ENCODE assay signal across 18 cellular contexts in the genomic region with DNA sequence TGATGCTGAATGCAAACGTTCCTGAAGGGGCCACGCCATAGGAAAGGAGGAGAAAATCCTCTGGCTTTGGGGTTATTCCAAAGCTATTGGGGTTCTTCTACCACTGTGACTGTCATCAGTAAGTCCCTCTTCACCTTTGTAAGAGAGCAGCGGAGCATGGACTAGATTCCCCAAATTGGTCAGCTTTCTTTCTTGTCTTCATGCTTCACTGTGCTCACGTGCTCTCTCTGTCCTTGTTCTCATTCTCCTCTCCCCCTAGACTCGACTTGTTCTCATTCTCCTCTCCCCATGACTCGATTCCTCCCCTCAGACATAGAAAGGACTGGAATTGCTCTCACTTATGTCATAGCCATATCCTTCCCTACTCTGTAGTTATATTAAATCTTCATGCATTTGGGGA. TPM values are rescaled to one million over a fixed set of nuclear protein-coding genes. Genes with fewer than 3 reads are reported as not detected.
DNase-seq lines count a peak whose midpoint lies in the region; ATAC-seq and TF ChIP-seq lines count a peak whose summit lies in the region.
"Had no signal": no experiment of that assay in that cellular context is flagged by ENCODE, and none has a peak within 500 bp of the region (broad histone marks: within the 10 kb centered on the region; RNA-seq: fewer than 3 reads in every experiment).

No MANE protein-coding gene starts in this region.

- no peak overlapping the region for H3K4me3 Mint-ChIP-seq in WTC11
- H3K4me3 Mint-ChIP-seq in activated naive CD8-positive, alpha-beta T cell treated with anti-CD3 and anti-CD28 coated beads for 36 hours = no peak overlapping the region
- no peak overlapping the region for H3K4me3 Mint-ChIP-seq in immature natural killer cell
- H3K4me3 Mint-ChIP-seq: activated naive CD8-positive, alpha-beta T cell; H9 had no signal

- CTCF ChIA-PET in WTC11 (lab: Charles Lee) = no interaction called here

- no peak for TF ChIP-seq CTCF in WTC11 (IDR thresholded peaks at IDR 0.05)

- peaks cover 8% of the 10 kb centered on the region; the same call in 1 of the 2 replicates for H3K9me3 Mint-ChIP-seq in WTC11
- H3K9me3 Mint-ChIP-seq in activated naive CD8-positive, alpha-beta T cell treated with anti-CD3 and anti-CD28 coated beads for 36 hours = no peaks in the 10 kb centered on the region
- H3K9me3 Mint-ChIP-seq in immature natural killer cell = peaks cover 0 to 2% (median 0%) of the 10 kb centered on the region in 6 donors
- H3K9me3 Mint-ChIP-seq: H9 had no signal

- H3K27ac Mint-ChIP-seq in WTC11 = no peak overlapping the region
- H3K27ac Mint-ChIP-seq in activated naive CD8-positive, alpha-beta T cell treated with anti-CD3 and anti-CD28 coated beads for 36 hours = no peak overlapping the region
- H3K27ac Mint-ChIP-seq in immature natural killer cell = no peak overlapping the region
- H3K27ac Mint-ChIP-seq: activated naive CD8-positive, alpha-beta T cell had no signal

- DNase-seq in WTC11 (ENCODE audit: low spot score) (no peak), immature natural killer cell (no peak), retina (no peak)
- no peak for DNase-seq in activated naive CD8-positive, alpha-beta T cell treated with anti-CD3 and anti-CD28 coated beads for 36 hours
- DNase-seq: activated CD4-positive, alpha-beta T cell treated with anti-CD3 and anti-CD28 coated beads for 48 hours; Caco-2; H9; hippocampal formation; KBM-7; mucosa of descending colon; NCI-H1417; nucleus accumbens; stimulated activated CD4-positive, alpha-beta T cell treated with anti-CD3 and anti-CD28 coated beads, Interleukin-4, amount 100 ng/mL, for 24 hours had no signal

- H3K4me1 Mint-ChIP-seq in WTC11 (peaks cover 8% of the 10 kb centered on the region), immature natural killer cell (no peaks in the 10 kb centered on the region)
- no peaks in the 10 kb centered on the region for H3K4me1 Mint-ChIP-seq in activated naive CD8-positive, alpha-beta T cell treated with anti-CD3 and anti-CD28 coated beads for 36 hours

- ATAC-seq in GM18511 (IDR thresholded peaks at IDR 0.05; ENCODE audit: unreplicated experiment) (peak; percentile 70), GM21360 (IDR thresholded peaks at IDR 0.05; ENCODE audit: unreplicated experiment) (peak; percentile 98), HG02870 (IDR thresholded peaks at IDR 0.05; ENCODE audit: unreplicated experiment) (peak; percentile 90), HG03520 (IDR thresholded peaks at IDR 0.05; ENCODE audit: unreplicated experiment) (peak; percentile 75), WTC11 (no peak)
- ATAC-seq: mucosa of descending colon had no signal

- POLR2A ChIA-PET in WTC11 (lab: Charles Lee) = no interaction called here

- H3K36me3 Mint-ChIP-seq in WTC11 (no peaks in the 10 kb centered on the region), immature natural killer cell (no peaks in the 10 kb centered on the region)
- H3K36me3 Mint-ChIP-seq in activated naive CD8-positive, alpha-beta T cell treated with anti-CD3 and anti-CD28 coated beads for 36 hours = no peaks in the 10 kb centered on the region
- H3K36me3 Mint-ChIP-seq: activated naive CD8-positive, alpha-beta T cell had no signal

- no peaks in the 10 kb centered on the region for H3K27me3 Mint-ChIP-seq in WTC11 (ENCODE audit: low read depth)
- peaks cover 4% of the 10 kb centered on the region for H3K27me3 Mint-ChIP-seq in activated naive CD8-positive, alpha-beta T cell treated with anti-CD3 and anti-CD28 coated beads for 36 hours
- peaks cover 0 to 2% (median 0%) of the 10 kb centered on the region in 3 donors for H3K27me3 Mint-ChIP-seq in immature natural killer cell (ENCODE audit: low read depth in 3 of 3)

TF ChIP-seq in WTC11, 78 proteins besides CTCF, POLR2A, EP300 and RAD21:
- TF ChIP-seq, protein P1, sequence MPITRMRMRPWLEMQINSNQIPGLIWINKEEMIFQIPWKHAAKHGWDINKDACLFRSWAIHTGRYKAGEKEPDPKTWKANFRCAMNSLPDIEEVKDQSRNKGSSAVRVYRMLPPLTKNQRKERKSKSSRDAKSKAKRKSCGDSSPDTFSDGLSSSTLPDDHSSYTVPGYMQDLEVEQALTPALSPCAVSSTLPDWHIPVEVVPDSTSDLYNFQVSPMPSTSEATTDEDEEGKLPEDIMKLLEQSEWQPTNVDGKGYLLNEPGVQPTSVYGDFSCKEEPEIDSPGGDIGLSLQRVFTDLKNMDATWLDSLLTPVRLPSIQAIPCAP (CRISPR knock-in tag; IDR thresholded peaks at IDR 0.05) = no peak
- TF ChIP-seq OVOL2 (CRISPR knock-in tag; IDR thresholded peaks at IDR 0.05; ENCODE audit: borderline replicate concordance) (no peak), ZNF416 (CRISPR knock-in tag; IDR thresholded peaks at IDR 0.05) (no peak), MYBL2 (CRISPR knock-in tag; IDR thresholded peaks at IDR 0.05) (no peak), TEAD1 (CRISPR knock-in tag; IDR thresholded peaks at IDR 0.05) (no peak), ZNF232 (CRISPR knock-in tag; IDR thresholded peaks at IDR 0.05) (no peak), ATF1 (CRISPR knock-in tag; IDR thresholded peaks at IDR 0.05) (no peak), NFE2L1 (CRISPR knock-in tag; IDR thresholded peaks at IDR 0.05) (no peak), IRF2 (CRISPR knock-in tag; IDR thresholded peaks at IDR 0.05; ENCODE audit: borderline replicate concordance, low read depth) (no peak), CREM (CRISPR knock-in tag; IDR thresholded peaks at IDR 0.05) (no peak), ZNF219 (CRISPR knock-in tag; IDR thresholded peaks at IDR 0.05; ENCODE audit: borderline replicate concordance) (no peak), HMGA2 (CRISPR knock-in tag; IDR thresholded peaks at IDR 0.05) (no peak), TCF7 (CRISPR knock-in tag; IDR thresholded peaks at IDR 0.05; ENCODE audit: low read depth) (no peak)
- TF ChIP-seq, protein P2, sequence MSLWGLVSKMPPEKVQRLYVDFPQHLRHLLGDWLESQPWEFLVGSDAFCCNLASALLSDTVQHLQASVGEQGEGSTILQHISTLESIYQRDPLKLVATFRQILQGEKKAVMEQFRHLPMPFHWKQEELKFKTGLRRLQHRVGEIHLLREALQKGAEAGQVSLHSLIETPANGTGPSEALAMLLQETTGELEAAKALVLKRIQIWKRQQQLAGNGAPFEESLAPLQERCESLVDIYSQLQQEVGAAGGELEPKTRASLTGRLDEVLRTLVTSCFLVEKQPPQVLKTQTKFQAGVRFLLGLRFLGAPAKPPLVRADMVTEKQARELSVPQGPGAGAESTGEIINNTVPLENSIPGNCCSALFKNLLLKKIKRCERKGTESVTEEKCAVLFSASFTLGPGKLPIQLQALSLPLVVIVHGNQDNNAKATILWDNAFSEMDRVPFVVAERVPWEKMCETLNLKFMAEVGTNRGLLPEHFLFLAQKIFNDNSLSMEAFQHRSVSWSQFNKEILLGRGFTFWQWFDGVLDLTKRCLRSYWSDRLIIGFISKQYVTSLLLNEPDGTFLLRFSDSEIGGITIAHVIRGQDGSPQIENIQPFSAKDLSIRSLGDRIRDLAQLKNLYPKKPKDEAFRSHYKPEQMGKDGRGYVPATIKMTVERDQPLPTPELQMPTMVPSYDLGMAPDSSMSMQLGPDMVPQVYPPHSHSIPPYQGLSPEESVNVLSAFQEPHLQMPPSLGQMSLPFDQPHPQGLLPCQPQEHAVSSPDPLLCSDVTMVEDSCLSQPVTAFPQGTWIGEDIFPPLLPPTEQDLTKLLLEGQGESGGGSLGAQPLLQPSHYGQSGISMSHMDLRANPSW (CRISPR knock-in tag; conservative IDR thresholded peaks at IDR 0.05; ENCODE audit: low read depth) = no peak
- TF ChIP-seq, protein P3, sequence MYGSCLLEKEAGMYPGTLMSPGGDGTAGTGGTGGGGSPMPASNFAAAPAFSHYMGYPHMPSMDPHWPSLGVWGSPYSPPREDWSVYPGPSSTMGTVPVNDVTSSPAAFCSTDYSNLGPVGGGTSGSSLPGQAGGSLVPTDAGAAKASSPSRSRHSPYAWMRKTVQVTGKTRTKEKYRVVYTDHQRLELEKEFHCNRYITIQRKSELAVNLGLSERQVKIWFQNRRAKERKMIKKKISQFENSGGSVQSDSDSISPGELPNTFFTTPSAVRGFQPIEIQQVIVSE (CRISPR knock-in tag; IDR thresholded peaks at IDR 0.05; ENCODE audit: borderline replicate concordance) = no peak
- TF ChIP-seq, protein P4, sequence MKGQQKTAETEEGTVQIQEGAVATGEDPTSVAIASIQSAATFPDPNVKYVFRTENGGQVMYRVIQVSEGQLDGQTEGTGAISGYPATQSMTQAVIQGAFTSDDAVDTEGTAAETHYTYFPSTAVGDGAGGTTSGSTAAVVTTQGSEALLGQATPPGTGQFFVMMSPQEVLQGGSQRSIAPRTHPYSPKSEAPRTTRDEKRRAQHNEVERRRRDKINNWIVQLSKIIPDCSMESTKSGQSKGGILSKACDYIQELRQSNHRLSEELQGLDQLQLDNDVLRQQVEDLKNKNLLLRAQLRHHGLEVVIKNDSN (CRISPR knock-in tag; IDR thresholded peaks at IDR 0.05) = no peak
- TF ChIP-seq, protein P5, sequence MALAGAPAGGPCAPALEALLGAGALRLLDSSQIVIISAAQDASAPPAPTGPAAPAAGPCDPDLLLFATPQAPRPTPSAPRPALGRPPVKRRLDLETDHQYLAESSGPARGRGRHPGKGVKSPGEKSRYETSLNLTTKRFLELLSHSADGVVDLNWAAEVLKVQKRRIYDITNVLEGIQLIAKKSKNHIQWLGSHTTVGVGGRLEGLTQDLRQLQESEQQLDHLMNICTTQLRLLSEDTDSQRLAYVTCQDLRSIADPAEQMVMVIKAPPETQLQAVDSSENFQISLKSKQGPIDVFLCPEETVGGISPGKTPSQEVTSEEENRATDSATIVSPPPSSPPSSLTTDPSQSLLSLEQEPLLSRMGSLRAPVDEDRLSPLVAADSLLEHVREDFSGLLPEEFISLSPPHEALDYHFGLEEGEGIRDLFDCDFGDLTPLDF (CRISPR knock-in tag; IDR thresholded peaks at IDR 0.05) = no peak
- TF ChIP-seq, protein P6, sequence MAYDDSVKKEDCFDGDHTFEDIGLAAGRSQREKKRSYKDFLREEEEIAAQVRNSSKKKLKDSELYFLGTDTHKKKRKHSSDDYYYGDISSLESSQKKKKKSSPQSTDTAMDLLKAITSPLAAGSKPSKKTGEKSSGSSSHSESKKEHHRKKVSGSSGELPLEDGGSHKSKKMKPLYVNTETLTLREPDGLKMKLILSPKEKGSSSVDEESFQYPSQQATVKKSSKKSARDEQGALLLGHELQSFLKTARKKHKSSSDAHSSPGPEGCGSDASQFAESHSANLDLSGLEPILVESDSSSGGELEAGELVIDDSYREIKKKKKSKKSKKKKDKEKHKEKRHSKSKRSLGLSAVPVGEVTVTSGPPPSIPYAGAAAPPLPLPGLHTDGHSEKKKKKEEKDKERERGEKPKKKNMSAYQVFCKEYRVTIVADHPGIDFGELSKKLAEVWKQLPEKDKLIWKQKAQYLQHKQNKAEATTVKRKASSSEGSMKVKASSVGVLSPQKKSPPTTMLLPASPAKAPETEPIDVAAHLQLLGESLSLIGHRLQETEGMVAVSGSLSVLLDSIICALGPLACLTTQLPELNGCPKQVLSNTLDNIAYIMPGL (CRISPR knock-in tag; IDR thresholded peaks at IDR 0.05) = no peak

RNA-seq across cellular contexts. Expression of a gene that starts 54.8 kb away (rescaled TPM):
- total RNA-seq in WTC11 (2021) = 3.3 to 6.1 TPM (median 5.3 TPM) in 3 replicates
- 1 to 10 TPM; 1.5 to 2.4 TPM for total RNA-seq in activated naive CD8-positive, alpha-beta T cell treated with anti-CD3 and anti-CD28 coated beads for 36 hours
- under 1 TPM in 1 of 3 donors, not detected in 2; 0.47 TPM for polyA plus RNA-seq in immature natural killer cell
